8 cellular contexts compared by ENCODE assay signal in the genomic region with DNA sequence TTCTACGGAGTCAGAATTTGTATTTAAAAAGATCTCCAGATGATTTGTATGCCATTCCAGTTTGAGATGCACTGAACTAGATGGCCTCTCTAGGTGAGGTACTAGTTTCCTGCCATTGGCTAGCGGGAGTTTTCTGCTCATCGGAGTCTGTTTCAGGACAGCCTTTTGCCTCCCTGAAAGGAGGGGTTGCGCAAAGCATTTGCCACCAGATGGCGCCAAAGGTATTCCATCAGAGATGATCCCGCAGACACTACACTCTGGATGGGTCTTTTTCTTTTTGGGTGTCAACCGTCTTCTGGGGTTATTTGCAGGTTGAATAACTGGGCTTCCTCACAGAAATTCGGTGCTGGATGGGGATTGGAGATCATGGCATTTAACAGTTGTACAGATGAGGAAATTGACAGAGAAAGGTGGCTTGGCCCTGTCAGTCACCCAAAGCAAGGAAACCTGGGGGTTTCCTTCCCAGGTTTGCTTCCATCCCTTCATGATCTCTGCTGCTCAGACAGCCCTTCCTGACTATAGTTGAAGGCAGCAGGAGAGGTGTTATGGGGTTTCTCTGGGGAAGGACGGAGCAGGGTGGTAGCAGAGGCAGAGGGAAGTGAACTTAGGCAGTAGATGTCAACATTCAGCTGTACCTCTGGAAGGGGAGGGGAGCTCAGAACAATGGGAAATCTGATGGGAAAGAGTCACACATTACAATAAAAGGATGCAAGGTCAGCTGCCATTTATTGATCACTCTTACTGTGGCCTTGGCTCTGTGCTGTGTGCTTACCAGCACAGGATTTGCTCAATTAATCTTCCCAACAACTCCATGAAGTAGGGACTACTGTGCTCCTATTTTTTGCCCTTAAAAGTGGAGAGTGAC.
A peak's percentile ranks its signal among the peaks of the same experiment; 100 is the strongest.
DNase-seq lines count a peak whose midpoint lies in the region; ATAC-seq, FAIRE-seq and TF ChIP-seq lines count a peak whose summit lies in the region.

No MANE protein-coding gene starts in this region.

- DNase-seq in AG09319 (ENCODE audit: extremely low read depth, low read depth) = peak; percentile 49
- DNase-seq in NCI-H2227 treated with DMSO at 0.1 percent for 48 hours (lab: John Stamatoyannopoulos, UW) = peak; percentile 52
- peak; percentile 75 for DNase-seq in activated CD4-positive, CD25-positive, alpha-beta regulatory T cell treated with anti-CD3 and anti-CD28 coated beads, Interleukin-2, amount 50 U/mL, for 72 hours
- DNase-seq in cerebellum (ENCODE audit: low spot score) = peak; percentile 72
- DNase-seq in HepG2 (ENCODE audit: low spot score) = peak; percentile 66
- DNase-seq in stimulated activated CD4-positive, alpha-beta T cell treated with anti-CD3 and anti-CD28 coated beads, TNF-alpha, amount 100 ng/mL, for 24 hours (ENCODE audit: low read depth in 3 of 3) = peak; percentile 68 to 84 (median 77)

- H3K4me3 ChIP-seq in HepG2 (replicated peaks in 1 of 3; ENCODE audit: insufficient read depth in 1 of 3, low read depth in 2 of 3, low read length in 3 of 3) = no peak overlapping the region

- H3K36me3 ChIP-seq in HepG2 (replicated peaks in 1 of 2; ENCODE audit: control insufficient read depth in 1 of 2, insufficient read depth in 2 of 2, low read length in 2 of 2) = no peaks in the 10 kb centered on the region

- 2% methylated on average over 9 of the region's 9 CpGs for WGBS in HepG2 (ENCODE audit: low lambda C conversion rate)

- H3K4me2 ChIP-seq in HepG2 (ENCODE audit: low read depth, low read length) = no peak overlapping the region

- peak; percentile 86 for TF ChIP-seq RAD21 in HepG2 (CRISPR knock-in tag; IDR thresholded peaks at IDR 0.05)

- H3K27me3 ChIP-seq in HepG2 (ENCODE audit: control insufficient read depth in 1 of 2, insufficient read depth in 2 of 2, low read length in 2 of 2) = no peaks in the 10 kb centered on the region

- TF ChIP-seq EP300 in HepG2 (IDR thresholded peaks at IDR 0.05; ENCODE audit: low read depth in 2 of 2, low read length in 2 of 2) (no peak), HepG2 (CRISPR knock-in tag; IDR thresholded peaks at IDR 0.05; ENCODE audit: borderline replicate concordance) (no peak)

- no peak for TF ChIP-seq POLR2A in HepG2 (IDR thresholded peaks at IDR 0.05; ENCODE audit: insufficient read depth in 1 of 2, low read depth in 2 of 2, low read length in 2 of 2)

- no peak overlapping the region for H3K9ac ChIP-seq in HepG2 (ENCODE audit: insufficient read depth, low read depth, low read length)

- in situ Hi-C loops in HepG2 (cut with HindIII; ENCODE audit: extremely low pct_ligation_motif_present, low pct_unique_long_range_greater_than_20kb) = loop anchor here (5.0 kb wide), 2 partner anchors 116 to 361 kb away; no protein-coding TSS in a partner anchor

- intact Hi-C loops in HepG2 (cut with micrococcal nuclease; ENCODE audit: unreplicated experiment) = loop anchor here (1.0 to 5.0 kb wide), 4 partner anchors 115 to 362 kb away; a partner anchor contains a TSS

- peak; percentile 63 for FAIRE-seq in HepG2 (lab: Jason Lieb, UNC)

- ATAC-seq in GM18868 (IDR thresholded peaks at IDR 0.05; ENCODE audit: unreplicated experiment) (peak; percentile 89), HG03139 (IDR thresholded peaks at IDR 0.05; ENCODE audit: unreplicated experiment) (peak; percentile 74), HepG2 (peak; percentile 96)

- peak; percentile 93 for TF ChIP-seq CTCF in AG09319 (IDR thresholded peaks at IDR 0.05; ENCODE audit: low read depth, low read length)
- peak; percentile 92 for TF ChIP-seq CTCF in HepG2 (CRISPR knock-in tag; IDR thresholded peaks at IDR 0.05)

- POLR2A ChIA-PET in HepG2 (lab: Yijun Ruan, JAX) = interaction anchor here (1.4 kb wide), 1 partner anchor 20 kb away, joined by 4 read pairs; no protein-coding TSS in a partner anchor

- H4K20me1 ChIP-seq in HepG2 (ENCODE audit: insufficient read depth, low read length) = no peaks in the 10 kb centered on the region

- no peak overlapping the region for H2AFZ ChIP-seq in HepG2 (ENCODE audit: low read length)

- H3K4me1 ChIP-seq in HepG2 (ENCODE audit: insufficient read depth, low read length) = no peaks in the 10 kb centered on the region

- CTCF ChIA-PET in HepG2 (lab: Yijun Ruan, JAX; ENCODE audit: low intra/inter-chr PET ratio, low total read pairs) = interaction anchor here (0.7 to 3.4 kb wide), 6 partner anchors 14 to 463 kb away, joined by 3 to 48 read pairs (median 18); no protein-coding TSS in a partner anchor

- no peak overlapping the region for H3K27ac ChIP-seq in HepG2 (ENCODE audit: extremely low read length, insufficient read depth, low read length)

- no TSS peak for BruUV-seq in HepG2 (replicated peaks; lab: Mats Ljungman, UMichigan)

- H3K9me3 ChIP-seq in HepG2 (ENCODE audit: low read length) = no peaks in the 10 kb centered on the region

- H3K79me2 ChIP-seq in HepG2 (ENCODE audit: insufficient read depth, low read length) = no peaks in the 10 kb centered on the region

TF ChIP-seq in HepG2, 621 proteins besides CTCF, POLR2A, EP300 and RAD21 (continues in another document):
- TF ChIP-seq ZNF282 (IDR thresholded peaks at IDR 0.05; ENCODE audit: partially characterized antibody) (no peak), NCOA5 (CRISPR knock-in tag; IDR thresholded peaks at IDR 0.05) (no peak), ZNF550 (CRISPR knock-in tag; IDR thresholded peaks at IDR 0.05; ENCODE audit: borderline replicate concordance) (no peak), ARHGAP35 (CRISPR knock-in tag; IDR thresholded peaks at IDR 0.05; ENCODE audit: borderline replicate concordance) (no peak), ZNF124 (CRISPR knock-in tag; IDR thresholded peaks at IDR 0.05) (no peak), SIX4 (CRISPR knock-in tag; IDR thresholded peaks at IDR 0.05) (no peak), MAZ (IDR thresholded peaks at IDR 0.05; ENCODE audit: borderline replicate concordance, low read depth, low read length) (no peak), MAZ (CRISPR knock-in tag; IDR thresholded peaks at IDR 0.05; ENCODE audit: low read depth) (peak; percentile 53; the same call in 1 of the 2 replicates), SMARCC2 (IDR thresholded peaks at IDR 0.05) (no peak), RXRB (CRISPR knock-in tag; IDR thresholded peaks at IDR 0.05; ENCODE audit: borderline replicate concordance) (peak; percentile 53; the same call in 1 of the 2 replicates), MYC (CRISPR knock-in tag; IDR thresholded peaks at IDR 0.05; ENCODE audit: borderline replicate concordance) (no peak)
- TF ChIP-seq, protein P1, sequence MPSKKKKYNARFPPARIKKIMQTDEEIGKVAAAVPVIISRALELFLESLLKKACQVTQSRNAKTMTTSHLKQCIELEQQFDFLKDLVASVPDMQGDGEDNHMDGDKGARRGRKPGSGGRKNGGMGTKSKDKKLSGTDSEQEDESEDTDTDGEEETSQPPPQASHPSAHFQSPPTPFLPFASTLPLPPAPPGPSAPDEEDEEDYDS (CRISPR knock-in tag; IDR thresholded peaks at IDR 0.05) = no peak
- TF ChIP-seq, protein P2, sequence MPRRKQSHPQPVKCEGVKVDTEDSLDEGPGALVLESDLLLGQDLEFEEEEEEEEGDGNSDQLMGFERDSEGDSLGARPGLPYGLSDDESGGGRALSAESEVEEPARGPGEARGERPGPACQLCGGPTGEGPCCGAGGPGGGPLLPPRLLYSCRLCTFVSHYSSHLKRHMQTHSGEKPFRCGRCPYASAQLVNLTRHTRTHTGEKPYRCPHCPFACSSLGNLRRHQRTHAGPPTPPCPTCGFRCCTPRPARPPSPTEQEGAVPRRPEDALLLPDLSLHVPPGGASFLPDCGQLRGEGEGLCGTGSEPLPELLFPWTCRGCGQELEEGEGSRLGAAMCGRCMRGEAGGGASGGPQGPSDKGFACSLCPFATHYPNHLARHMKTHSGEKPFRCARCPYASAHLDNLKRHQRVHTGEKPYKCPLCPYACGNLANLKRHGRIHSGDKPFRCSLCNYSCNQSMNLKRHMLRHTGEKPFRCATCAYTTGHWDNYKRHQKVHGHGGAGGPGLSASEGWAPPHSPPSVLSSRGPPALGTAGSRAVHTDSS (CRISPR knock-in tag; conservative IDR thresholded peaks at IDR 0.05) = no peak
